8 cellular contexts compared by ENCODE assay signal in the genomic region with DNA sequence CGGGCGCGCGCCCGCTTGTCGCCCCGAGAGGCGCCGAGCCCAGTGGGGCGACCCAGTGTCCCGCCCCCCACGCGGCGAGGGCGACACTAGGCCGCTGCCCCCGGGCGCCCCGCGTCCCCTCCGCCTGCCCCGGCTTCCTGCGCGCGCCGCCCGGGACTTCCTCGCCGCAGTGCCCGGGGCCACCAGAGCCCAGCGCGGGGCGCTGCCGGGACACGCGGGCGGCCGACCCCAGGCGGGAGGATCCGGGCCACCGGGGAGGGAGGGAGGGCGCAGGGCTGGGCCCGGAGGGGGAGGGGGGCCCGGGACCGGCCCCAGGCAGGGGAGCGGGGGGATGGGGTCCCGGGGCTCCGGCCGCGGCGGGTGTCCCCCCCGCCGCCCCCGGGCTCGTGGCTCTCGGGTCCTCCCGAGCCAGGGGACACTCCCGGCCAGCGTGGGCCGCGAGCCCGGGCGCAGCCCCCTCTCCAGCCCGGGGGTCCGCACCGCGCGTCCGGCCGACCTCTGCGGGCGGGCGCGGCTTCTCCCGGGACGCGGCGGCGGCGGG. TPM values are rescaled to one million over a fixed set of nuclear protein-coding genes. Genes with fewer than 3 reads are reported as not detected.
DNase-seq lines count a peak whose midpoint lies in the region; ATAC-seq, FAIRE-seq and TF ChIP-seq lines count a peak whose summit lies in the region.

No MANE protein-coding gene starts in this region.

- peak overlapping the region in 1 of 3 donors; percentile 88 for H3K4me3 Mint-ChIP-seq in T-cell

- H3K9me3 ChIP-seq in GM12878 (replicated peaks; ENCODE audit: control insufficient read depth, insufficient read depth, low read length), result no peaks in the 10 kb centered on the region

- H3K4me3 ChIP-seq in GM12878 (no peak overlapping the region), kidney epithelial cell (ENCODE audit: low read depth, low read length) (peak overlapping the region; percentile 70)

- no peak overlapping the region for H2AFZ ChIP-seq in GM12878 (ENCODE audit: control insufficient read depth, low read depth, low read length)

- H3K36me3 ChIP-seq in GM12878 (ENCODE audit: control insufficient read depth in 2 of 2, insufficient read depth in 2 of 2, low read length in 1 of 2) (no peaks in the 10 kb centered on the region), kidney epithelial cell (ENCODE audit: control insufficient read depth, insufficient read depth, low read length) (no peaks in the 10 kb centered on the region)

- SMC1A ChIA-PET in GM12878 (lab: Charles Lee; ENCODE audit: uncharacterized antibody, unreplicated experiment), result no interaction called here

- CTCF ChIA-PET in T-cell (lab: Charles Lee) (no interaction called here), GM12878 (lab: Yijun Ruan, JAX) (no interaction called here)

- peaks cover 15 to 29% (median 19%) of the 10 kb centered on the region in 3 donors for H3K4me1 Mint-ChIP-seq in T-cell

- peaks cover 0 to 8% (median 0%) of the 10 kb centered on the region in 3 donors for H3K9me3 Mint-ChIP-seq in T-cell

- intact Hi-C loops in GM12878 (cut with micrococcal nuclease; ENCODE audit: unreplicated experiment), result loop anchor here (5.0 kb wide), 1 partner anchor 56 kb away; no protein-coding TSS in a partner anchor

- no TSS peak for BruUV-seq in GM12878 (replicated peaks; lab: Mats Ljungman, UMichigan)

- peak; percentile 38 for ATAC-seq in HG03139 (IDR thresholded peaks at IDR 0.05; ENCODE audit: unreplicated experiment)
- ATAC-seq in T-cell (replicated peaks in 1 of 4), result peak; percentile 72 to 82 (median 79)
- peak; percentile 62 for ATAC-seq in GM12878
- no peak for ATAC-seq in HG02870 (IDR thresholded peaks at IDR 0.05; ENCODE audit: unreplicated experiment)

- no peak overlapping the region for H3K27ac Mint-ChIP-seq in T-cell

- TF ChIP-seq CTCF in GM12878 (IDR thresholded peaks at IDR 0.05 in 2 of 3, conservative IDR thresholded peaks at IDR 0.05 in 1 of 3; ENCODE audit: control insufficient read depth in 2 of 3, extremely low read depth in 1 of 3, insufficient read depth in 1 of 3, low read depth in 3 of 3, low read length in 3 of 3) (peak in 2 of 3 experiments; percentile 18 to 29; a peak in 2 of 6 replicates), kidney epithelial cell (IDR thresholded peaks at IDR 0.05; ENCODE audit: insufficient read depth, low read length, poor library complexity, severe bottlenecking) (no peak)

- POLR2A ChIA-PET in T-cell (lab: Charles Lee), result no interaction called here
- POLR2A ChIA-PET in GM12878 (lab: Charles Lee), result no interaction called here

- peaks cover 0 to 3% of the 10 kb centered on the region in 2 experiments; a peak in 3 of 4 replicates for H3K27me3 ChIP-seq in GM12878 (replicated peaks in 1 of 2; ENCODE audit: control insufficient read depth in 2 of 2, insufficient read depth in 2 of 2, low read length in 1 of 2)
- H3K27me3 ChIP-seq in kidney epithelial cell (ENCODE audit: control insufficient read depth, insufficient read depth, low read length), result no peaks in the 10 kb centered on the region

- WGBS in GM12878 (ENCODE audit: insufficient coverage, insufficient replicate concordance, low lambda C conversion rate, missing lambda C conversion rate), result 6% methylated on average over 24 of the region's 80 CpGs

- RAD21 ChIA-PET in GM12878 (lab: Charles Lee; ENCODE audit: unreplicated experiment), result no interaction called here

- in situ Hi-C loops in GM12878 (cut with MboI), result no loop called here

- no peaks in the 10 kb centered on the region for H3K27me3 Mint-ChIP-seq in T-cell

- TF ChIP-seq EP300 in GM12878 (IDR thresholded peaks at IDR 0.05; ENCODE audit: borderline replicate concordance in 1 of 2, control insufficient read depth in 1 of 2, low read depth in 2 of 2, low read length in 2 of 2), result no peak

- H3K36me3 Mint-ChIP-seq in T-cell, result no peaks in the 10 kb centered on the region

- DNase-seq in NCI-H2171 treated with DMSO at 0.1 percent for 48 hours (lab: John Stamatoyannopoulos, UW) (peak; percentile 0), NCI-H2171 (lab: John Stamatoyannopoulos, UW) (no peak), T-cell (peak; percentile 32 to 76 (median 60)), GM12878 (ENCODE audit: low read depth, low spot score) (no peak), kidney epithelial cell (ENCODE audit: low read depth) (no peak)
- DNase-seq in stimulated activated CD4-positive, alpha-beta T cell treated with anti-CD3 and anti-CD28 coated beads, TNF-alpha, amount 100 ng/mL, for 4 hours (ENCODE audit: low read depth in 3 of 3), result peak; percentile 32 to 42 (median 39)

- no peak overlapping the region for H3K9ac ChIP-seq in GM12878 (ENCODE audit: control insufficient read depth, insufficient read depth, low read length)

- no peak for TF ChIP-seq POLR2A in GM12878 (IDR thresholded peaks at IDR 0.05; ENCODE audit: low read depth, low read length)

- H3K4me1 ChIP-seq in GM12878 (ENCODE audit: control insufficient read depth, insufficient read depth, low read length), result peaks cover 8% of the 10 kb centered on the region; the same call in 1 of the 2 replicates

- no peaks in the 10 kb centered on the region for H3K79me2 ChIP-seq in GM12878 (ENCODE audit: control insufficient read depth, insufficient read depth, low read length)

- no peak for TF ChIP-seq RAD21 in GM12878 (IDR thresholded peaks at IDR 0.05; ENCODE audit: insufficient read depth, low read depth, low read length)

- no peak for FAIRE-seq in GM12878 (lab: Jason Lieb, UNC)

- no peak overlapping the region for H3K27ac ChIP-seq in GM12878 (ENCODE audit: control insufficient read depth, insufficient read depth)

- peak overlapping the region; percentile 38; the same call in 1 of the 2 replicates for H3K4me2 ChIP-seq in GM12878 (ENCODE audit: control insufficient read depth, insufficient read depth)

- no peaks in the 10 kb centered on the region for H4K20me1 ChIP-seq in GM12878 (ENCODE audit: control insufficient read depth, insufficient read depth)

TF ChIP-seq in GM12878, 131 proteins besides CTCF, POLR2A, EP300 and RAD21:
- 0 out of 4 replicates have a peak, but pooled peaks of 1 of the 2 experiments have one; percentile 5 for TF ChIP-seq BHLHE40 (IDR thresholded peaks at IDR 0.05; ENCODE audit: borderline replicate concordance in 1 of 2, low read depth in 2 of 2, low read length in 1 of 2)
- no peak for TF ChIP-seq SUPT20H (IDR thresholded peaks at IDR 0.05; ENCODE audit: borderline replicate concordance, control insufficient read depth, low read depth, low read length)
TF ChIP-seq in GM12878: peak in this region for 1.

RNA-seq across cellular contexts. Expression of a gene that starts 0.4 kb away (rescaled TPM):
- total RNA-seq in T-cell, result 10 to 100 TPM; 11.5 to 15.3 (median 13.6) TPM
- 0.44 and 0.90 TPM in 2 replicates for total RNA-seq in GM12878 (2013; cell fraction: nucleolus; rRNA removed)
- 0.38 and 0.56 TPM in 2 replicates for total RNA-seq in GM12878 (2014; rRNA removed)
- total RNA-seq in GM12878 (2014; rRNA removed; fragmentation: Illumina TruSeq; extraction: Trizol), result 0.04 TPM in 1 of 2 replicates, not detected in the other
- 0.72 and 0.87 TPM in 2 replicates for total RNA-seq in GM12878 (2021)
- not detected for polyA plus RNA-seq in GM12878 (2011; ENCODE audit: low read depth)
- not detected in 2 replicates for polyA plus RNA-seq in GM12878 (2011; rRNA removed)
- polyA plus RNA-seq in GM12878 (2011; cell fraction: cytosol; rRNA removed), result 0.03 TPM in 1 of 2 replicates, not detected in the other
- polyA plus RNA-seq in GM12878 (2011; cell fraction: nucleus; rRNA removed), result not detected in 2 replicates
- 0.22 and 0.49 TPM in 2 replicates for polyA plus RNA-seq in GM12878 (2012)
- polyA plus RNA-seq in GM12878 (2014; fragmentation: Illumina TruSeq; extraction: Trizol), result 0.04 TPM in 1 of 2 replicates, not detected in the other
- not detected for polyA plus RNA-seq in GM12878 (2014; fragmentation: Nextera tagmentation; extraction: Ambion mirVana)
- 0.30 and 0.59 TPM in 2 replicates for polyA plus RNA-seq in GM12878 (2014; rRNA removed)
- polyA plus RNA-seq in GM12878 (2016; fragmentation: Nextera tagmentation; extraction: Ambion mirVana), result under 1 TPM in 1 of 2 experiments, not detected in 1; 0.14 TPM
- not detected in 2 replicates for polyA minus RNA-seq in GM12878 (2011; rRNA and poly(A)+ RNA removed)
- polyA minus RNA-seq in GM12878 (2011; cell fraction: cytosol; rRNA and poly(A)+ RNA removed), result 0.67 TPM in 1 of 2 replicates, not detected in the other
- not detected in 2 replicates for polyA minus RNA-seq in GM12878 (2011; cell fraction: nucleus; rRNA and poly(A)+ RNA removed)
- total RNA-seq in kidney epithelial cell, result 25.2 and 27.1 TPM in 2 replicates

Comparison
In these comparisons a context has a peak if more than half of its experiments do, and no peak if none do; other contexts are left out.
1. DNase-seq: peak in NCI-H2171 treated with DMSO at 0.1 percent for 48 hours (single experiment), T-cell (34 of 34) and stimulated activated CD4-positive, alpha-beta T cell treated with anti-CD3 and anti-CD28 coated beads, TNF-alpha, amount 100 ng/mL, for 4 hours (3 of 3); none in NCI-H2171 (single experiment), GM12878 (single experiment) and kidney epithelial cell (single experiment).
2. RNA of a gene that starts 0.4 kb away (total RNA-seq): 25.2 to 27.1 TPM in kidney epithelial cell and 11.5 to 15.3 TPM in T-cell; 0.04 to 0.90 TPM in GM12878; every median in the first group is over 4 times any median in the second.